1 cellular context compared by ENCODE assay signal in the genomic region with DNA sequence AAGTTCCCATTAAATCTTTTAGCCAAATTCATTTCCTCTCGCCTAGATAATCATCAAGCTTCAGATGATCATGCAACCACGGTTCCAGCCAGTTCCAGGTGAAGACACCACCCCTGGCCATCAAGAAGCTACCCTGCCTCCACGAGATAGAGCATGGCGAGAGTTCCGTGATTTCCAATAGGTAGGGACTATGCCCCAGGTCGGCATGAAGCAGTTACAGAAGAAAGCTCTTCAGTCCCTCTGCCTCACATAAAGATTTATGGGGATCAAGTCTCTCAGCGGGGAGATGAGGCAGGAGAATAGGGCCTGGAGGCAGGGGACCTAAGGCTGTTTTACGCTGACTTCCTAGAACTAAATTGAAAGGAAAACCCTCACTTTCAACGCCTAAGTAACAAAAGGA.
TF ChIP-seq lines count a peak whose summit lies in the region.

No MANE protein-coding gene starts in this region.

TF ChIP-seq in IMR-90, 13 proteins besides CTCF, POLR2A, EP300 and RAD21:
- TF ChIP-seq, protein P1, sequence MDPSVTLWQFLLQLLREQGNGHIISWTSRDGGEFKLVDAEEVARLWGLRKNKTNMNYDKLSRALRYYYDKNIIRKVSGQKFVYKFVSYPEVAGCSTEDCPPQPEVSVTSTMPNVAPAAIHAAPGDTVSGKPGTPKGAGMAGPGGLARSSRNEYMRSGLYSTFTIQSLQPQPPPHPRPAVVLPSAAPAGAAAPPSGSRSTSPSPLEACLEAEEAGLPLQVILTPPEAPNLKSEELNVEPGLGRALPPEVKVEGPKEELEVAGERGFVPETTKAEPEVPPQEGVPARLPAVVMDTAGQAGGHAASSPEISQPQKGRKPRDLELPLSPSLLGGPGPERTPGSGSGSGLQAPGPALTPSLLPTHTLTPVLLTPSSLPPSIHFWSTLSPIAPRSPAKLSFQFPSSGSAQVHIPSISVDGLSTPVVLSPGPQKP (IDR thresholded peaks at IDR 0.05; ENCODE audit: borderline replicate concordance, low read depth, low read length): no peak
- TF ChIP-seq RCOR1 (IDR thresholded peaks at IDR 0.05; ENCODE audit: insufficient replicate concordance, low read length) (no peak), SMC3 (IDR thresholded peaks at IDR 0.05; ENCODE audit: low read depth, low read length) (no peak), MAZ (IDR thresholded peaks at IDR 0.05; ENCODE audit: borderline replicate concordance, low read depth, low read length) (no peak), RFX5 (IDR thresholded peaks at IDR 0.05; ENCODE audit: low read depth, low read length) (no peak), MAFK (IDR thresholded peaks at IDR 0.05; ENCODE audit: low read depth, low read length) (no peak), NFE2L2 (IDR thresholded peaks at IDR 0.05; ENCODE audit: low read depth, low read length) (no peak), BHLHE40 (IDR thresholded peaks at IDR 0.05; ENCODE audit: low read depth, low read length) (no peak), CEBPB (IDR thresholded peaks at IDR 0.05; ENCODE audit: low read depth, low read length) (no peak), MXI1 (IDR thresholded peaks at IDR 0.05; ENCODE audit: borderline replicate concordance, low read depth, low read length) (no peak), FOS (IDR thresholded peaks at IDR 0.05; ENCODE audit: low read depth, low read length) (no peak), CHD1 (IDR thresholded peaks at IDR 0.05; ENCODE audit: low read depth, low read length) (no peak)
- TF ChIP-seq, protein P2, sequence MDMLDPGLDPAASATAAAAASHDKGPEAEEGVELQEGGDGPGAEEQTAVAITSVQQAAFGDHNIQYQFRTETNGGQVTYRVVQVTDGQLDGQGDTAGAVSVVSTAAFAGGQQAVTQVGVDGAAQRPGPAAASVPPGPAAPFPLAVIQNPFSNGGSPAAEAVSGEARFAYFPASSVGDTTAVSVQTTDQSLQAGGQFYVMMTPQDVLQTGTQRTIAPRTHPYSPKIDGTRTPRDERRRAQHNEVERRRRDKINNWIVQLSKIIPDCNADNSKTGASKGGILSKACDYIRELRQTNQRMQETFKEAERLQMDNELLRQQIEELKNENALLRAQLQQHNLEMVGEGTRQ (IDR thresholded peaks at IDR 0.05; ENCODE audit: low read depth, low read length): no peak
